Comparison of ENCODE assay signal across 13 cellular contexts in the genomic region with DNA sequence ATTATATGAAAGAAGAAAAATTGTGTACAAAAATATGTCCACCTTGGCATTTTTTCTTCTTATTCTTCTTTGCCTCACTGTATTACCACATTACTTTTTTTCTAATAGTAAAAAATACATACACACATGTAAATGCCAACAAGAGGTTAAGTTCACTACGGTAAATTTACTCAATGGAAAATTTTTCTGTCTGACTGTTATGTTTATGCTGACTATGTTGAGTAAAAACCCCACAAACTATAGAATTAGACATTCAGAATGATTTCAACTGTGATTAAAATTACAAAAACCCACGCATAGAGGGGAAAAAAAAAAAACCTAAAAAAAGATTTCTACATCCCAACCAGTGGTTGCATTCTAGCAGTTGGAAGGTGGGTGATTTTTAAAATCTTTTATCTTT. TPM values are rescaled to one million over a fixed set of nuclear protein-coding genes. Genes with fewer than 3 reads are reported as not detected.
"Had no signal": no experiment of that assay in that cellular context is flagged by ENCODE, and none has a peak within 500 bp of the region (broad histone marks: within the 10 kb centered on the region; RNA-seq: fewer than 3 reads in every experiment).

No MANE protein-coding gene starts in this region.

- H3K27ac Mint-ChIP-seq: immature natural killer cell; T-helper 2 cell treated with Interferon-gamma antibody and Interleukin-4, amounts not matched to agents 5 μg/mL and 100 μg/mL, for 36 hours had no signal

- H3K9me3 Mint-ChIP-seq: T-helper 2 cell treated with Interferon-gamma antibody and Interleukin-4, amounts not matched to agents 5 μg/mL and 100 μg/mL, for 36 hours had no signal

- H3K9me3 ChIP-seq: adrenal gland, esophagus squamous epithelium, lower lobe of right lung, neutrophil, tibial artery, uterus had no signal

- H3K27me3 ChIP-seq: uterus had no signal

- DNase-seq: adrenal gland; esophagus squamous epithelium; foreskin fibroblast; immature natural killer cell; lower lobe of right lung; midbrain; retina; stimulated activated CD4-positive, alpha-beta T cell treated with anti-CD3 and anti-CD28 coated beads, Interleukin-4, amount 100 ng/mL, for 1 hour; tibial artery; uterus had no signal

- H3K36me3 Mint-ChIP-seq: immature natural killer cell had no signal

- H3K4me3 ChIP-seq: adrenal gland, esophagus squamous epithelium, lower lobe of right lung, tibial artery, uterus had no signal

- H3K36me3 ChIP-seq: adrenal gland, esophagus squamous epithelium, lower lobe of right lung, neutrophil, tibial artery, uterus had no signal

- H3K4me3 Mint-ChIP-seq: immature natural killer cell had no signal

- ATAC-seq: lower lobe of right lung had no signal

- H3K4me1 Mint-ChIP-seq: immature natural killer cell had no signal

RNA-seq across cellular contexts. Expression of a gene that starts 5.4 kb away (rescaled TPM):
- total RNA-seq: cardiac septum, uterus had no signal
